In the genomic region with DNA sequence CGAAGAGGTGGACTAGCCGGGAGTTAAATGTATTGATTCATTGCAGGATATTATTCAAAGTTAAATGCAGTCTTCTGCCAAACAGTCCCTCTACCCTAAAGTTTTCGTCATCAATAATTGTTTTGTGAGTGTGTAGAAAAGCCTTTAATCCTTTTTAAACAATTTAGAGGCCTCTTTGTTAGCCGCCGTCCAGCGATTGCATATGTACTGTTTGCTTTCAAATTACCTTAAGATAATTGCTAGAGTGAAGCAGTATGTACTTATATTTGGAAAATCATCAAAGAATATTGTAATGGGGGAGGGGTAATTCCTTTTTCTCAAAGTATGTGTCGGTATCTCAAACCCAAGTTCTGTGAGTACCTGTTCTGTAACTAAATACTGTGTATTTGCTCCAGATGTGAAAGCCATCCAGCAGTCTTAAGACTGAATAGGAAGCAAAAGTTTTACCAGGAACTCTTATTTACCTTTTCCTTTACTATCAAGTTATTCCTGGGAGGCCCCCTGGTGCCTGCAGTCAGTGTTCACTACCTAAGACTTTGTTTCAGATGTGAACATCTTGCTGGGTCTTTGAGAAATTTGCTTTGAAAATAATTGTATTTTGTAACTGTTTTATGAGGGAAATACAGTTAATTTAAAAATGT, we compare ENCODE assay signal across 8 cellular contexts. TPM values are rescaled to one million over a fixed set of nuclear protein-coding genes. Genes with fewer than 3 reads are reported as not detected.
A peak's percentile ranks its signal among the peaks of the same experiment; 100 is the strongest.
DNase-seq lines count a peak whose midpoint lies in the region; ATAC-seq, FAIRE-seq and TF ChIP-seq lines count a peak whose summit lies in the region.

No MANE protein-coding gene starts in this region.

- peaks cover 0 to 56% (median 0%) of the 10 kb centered on the region in 3 donors for H3K36me3 Mint-ChIP-seq in CD8-positive, alpha-beta memory T cell

- CTCF ChIA-PET in CD8-positive, alpha-beta memory T cell (lab: Charles Lee) = interaction anchor here (1.0 to 7.4 kb wide), 4 partner anchors 132 to 192 kb away, joined by 3 to 70 read pairs (median 38); no protein-coding TSS in a partner anchor

- TF ChIP-seq CTCF in sigmoid colon (IDR thresholded peaks at IDR 0.05) = peak; percentile 48 to 77 (median 62)

- no peaks in the 10 kb centered on the region for H3K9me3 ChIP-seq in CD8-positive, alpha-beta memory T cell (ENCODE audit: low read length)
- no peaks in the 10 kb centered on the region for H3K9me3 ChIP-seq in SJCRH30 (replicated peaks)
- H3K9me3 ChIP-seq in iPS DF 6.9 (ENCODE audit: control insufficient read depth, insufficient read depth, low read length) = no peaks in the 10 kb centered on the region
- H3K9me3 ChIP-seq in sigmoid colon = no peaks in the 10 kb centered on the region

- peak overlapping the region; percentile 91 to 99 (median 96) for H3K4me3 Mint-ChIP-seq in CD8-positive, alpha-beta memory T cell

- intact Hi-C loops in sigmoid colon (cut with DNase I) = loop anchor here (1.0 to 5.0 kb wide), 5 partner anchors 71 to 186 kb away; a partner anchor contains a TSS

- H3K9me3 Mint-ChIP-seq in CD8-positive, alpha-beta memory T cell = no peaks in the 10 kb centered on the region

- FAIRE-seq in HTR-8/SVneo (lab: Jason Lieb, UNC) = no peak

- H3K4me1 Mint-ChIP-seq in CD8-positive, alpha-beta memory T cell = peaks cover 60 to 81% (median 79%) of the 10 kb centered on the region in 3 donors

- H3K27ac Mint-ChIP-seq in CD8-positive, alpha-beta memory T cell = peak overlapping the region; percentile 93 to 99 (median 98)

- H3K4me1 ChIP-seq in CD8-positive, alpha-beta memory T cell (ENCODE audit: insufficient read depth, low read length) = peaks cover 64% of the 10 kb centered on the region
- H3K4me1 ChIP-seq in SJCRH30 (peaks cover 17% of the 10 kb centered on the region), iPS DF 6.9 (ENCODE audit: control insufficient read depth, insufficient read depth, low read length) (peaks cover 1% of the 10 kb centered on the region; the same call in 1 of the 2 replicates), sigmoid colon (peaks cover 0 to 60% (median 53%) of the 10 kb centered on the region in 4 donors)

- TF ChIP-seq POLR2A in sigmoid colon (IDR thresholded peaks at IDR 0.05) = peak in 1 of 2 donors; percentile 48

- no CpG with 5 or more reads among the region's 7 CpGs for WGBS in iPS DF 6.9 (ENCODE audit: insufficient coverage, insufficient read length)
- 1 to 2% methylated on average over 7 of the region's 7 CpGs for WGBS in sigmoid colon, 2 donors

- H3K36me3 ChIP-seq in CD8-positive, alpha-beta memory T cell (ENCODE audit: insufficient read depth, low read length) = no peaks in the 10 kb centered on the region
- H3K36me3 ChIP-seq in SJCRH30 = peaks cover 6% of the 10 kb centered on the region; the same call in 1 of the 2 replicates
- no peaks in the 10 kb centered on the region for H3K36me3 ChIP-seq in iPS DF 6.9 (ENCODE audit: control insufficient read depth, insufficient read depth, low read length)
- no peaks in the 10 kb centered on the region for H3K36me3 ChIP-seq in sigmoid colon

- DNase-seq in CD8-positive, alpha-beta memory T cell = peak in 4 of 5 donors; percentile 21 to 65 (median 39)
- DNase-seq in HTR-8/SVneo (ENCODE audit: insufficient read length, low spot score) = peak; percentile 71
- peak; percentile 77 to 83 for DNase-seq in SJCRH30
- peak; percentile 81 for DNase-seq in amniotic stem cell (lab: John Stamatoyannopoulos, UW)
- DNase-seq in iPS DF 6.9 (ENCODE audit: low read depth, low spot score) = no peak
- DNase-seq in sigmoid colon = peak; percentile 86

- TF ChIP-seq EP300 in sigmoid colon (IDR thresholded peaks at IDR 0.05) = no peak

- peak overlapping the region; percentile 91 for H3K27ac ChIP-seq in CD8-positive, alpha-beta memory T cell (ENCODE audit: low read depth, low read length)
- H3K27ac ChIP-seq in SJCRH30 = peak overlapping the region; percentile 97; the same call in 1 of the 2 replicates
- no peak overlapping the region for H3K27ac ChIP-seq in iPS DF 6.9 (ENCODE audit: low read length)
- H3K27ac ChIP-seq in sigmoid colon = peak overlapping the region; percentile 99 to 100 (median 100)

- ATAC-seq in HG03354 (IDR thresholded peaks at IDR 0.05; ENCODE audit: poor library complexity, severe bottlenecking, unreplicated experiment) = no peak
- ATAC-seq in HG02870 (IDR thresholded peaks at IDR 0.05; ENCODE audit: unreplicated experiment) = no peak

- POLR2A ChIA-PET in CD8-positive, alpha-beta memory T cell (lab: Charles Lee) = interaction anchor here (1.9 to 2.1 kb wide), 2 partner anchors 159 to 166 kb away, joined by 9 to 21 read pairs; no protein-coding TSS in a partner anchor

- no peaks in the 10 kb centered on the region for H3K27me3 Mint-ChIP-seq in CD8-positive, alpha-beta memory T cell

- H3K4me3 ChIP-seq in CD8-positive, alpha-beta memory T cell (ENCODE audit: low read length) = peak overlapping the region; percentile 73
- H3K4me3 ChIP-seq in SJCRH30 = peak overlapping the region; percentile 100
- peak overlapping the region; percentile 75; the same call in 1 of the 2 replicates for H3K4me3 ChIP-seq in iPS DF 6.9 (ENCODE audit: low read length)
- H3K4me3 ChIP-seq in sigmoid colon = peak overlapping the region; percentile 91 to 99 (median 92)

- no peaks in the 10 kb centered on the region for H3K27me3 ChIP-seq in CD8-positive, alpha-beta memory T cell (ENCODE audit: insufficient read depth, low read length, poor library complexity, severe bottlenecking)
- H3K27me3 ChIP-seq in SJCRH30 (no peaks in the 10 kb centered on the region), iPS DF 6.9 (ENCODE audit: control insufficient read depth, insufficient read depth, low read length) (no peaks in the 10 kb centered on the region), sigmoid colon (no peaks in the 10 kb centered on the region)

RNA-seq across cellular contexts. Expression of a gene that starts 1.5 kb away (rescaled TPM):
- 100 to 1,000 TPM; 208 to 214 TPM for total RNA-seq in CD8-positive, alpha-beta memory T cell
- 95.4 TPM for polyA plus RNA-seq in CD8-positive, alpha-beta memory T cell
- total RNA-seq in SJCRH30 (2014; rRNA removed; shearing (Covaris generic)) = 254 and 274 TPM in 2 replicates
- total RNA-seq in sigmoid colon = 100 to 1,000 TPM; 446 to 567 (median 515) TPM
- polyA plus RNA-seq in sigmoid colon = 100 to 1,000 TPM in 2 of 3 donors, 10 to 100 TPM in 1; 88.7 to 136 (median 112) TPM

RNA-seq across cellular contexts. Expression of a gene that starts 57.5 kb away (rescaled TPM):
- under 1 TPM; 0.83 to 0.84 TPM for total RNA-seq in CD8-positive, alpha-beta memory T cell
- 0.61 TPM for polyA plus RNA-seq in CD8-positive, alpha-beta memory T cell
- 0.51 and 0.83 TPM in 2 replicates for total RNA-seq in SJCRH30 (2014; rRNA removed; shearing (Covaris generic))
- total RNA-seq in sigmoid colon = 1 to 10 TPM in 2 of 4 donors, under 1 TPM in 2; 0.66 to 2.2 (median 1.0) TPM
- polyA plus RNA-seq in sigmoid colon = 1 to 10 TPM in 1 of 3 donors, under 1 TPM in 1, not detected in 1; 0.13 to 1.2 TPM
